ENCODE assay signal across 1 cellular context in the genomic region with DNA sequence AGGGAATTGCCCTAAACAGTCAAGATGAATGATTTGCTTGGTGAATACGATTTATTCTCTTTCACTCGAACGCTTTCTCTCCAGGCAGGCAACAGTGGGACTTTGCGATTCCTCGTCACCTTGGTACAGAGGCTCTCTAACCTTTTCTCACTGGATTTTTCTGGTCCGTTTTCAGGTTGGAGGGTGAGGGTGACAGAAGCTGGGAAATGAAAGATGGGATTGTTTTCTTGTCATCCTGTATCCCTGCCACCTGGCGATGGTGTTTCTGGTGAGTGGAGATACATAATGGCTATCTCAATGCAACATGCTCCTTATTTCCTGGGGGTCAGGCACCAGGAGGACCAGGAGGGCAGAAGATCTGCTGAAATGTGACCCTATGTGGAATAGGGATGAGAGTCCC.
TF ChIP-seq lines count a peak whose summit lies in the region.

No MANE protein-coding gene starts in this region.

TF ChIP-seq in HepG2, 621 proteins besides CTCF, POLR2A, EP300 and RAD21 (continued from another document):
- TF ChIP-seq, protein P1, sequence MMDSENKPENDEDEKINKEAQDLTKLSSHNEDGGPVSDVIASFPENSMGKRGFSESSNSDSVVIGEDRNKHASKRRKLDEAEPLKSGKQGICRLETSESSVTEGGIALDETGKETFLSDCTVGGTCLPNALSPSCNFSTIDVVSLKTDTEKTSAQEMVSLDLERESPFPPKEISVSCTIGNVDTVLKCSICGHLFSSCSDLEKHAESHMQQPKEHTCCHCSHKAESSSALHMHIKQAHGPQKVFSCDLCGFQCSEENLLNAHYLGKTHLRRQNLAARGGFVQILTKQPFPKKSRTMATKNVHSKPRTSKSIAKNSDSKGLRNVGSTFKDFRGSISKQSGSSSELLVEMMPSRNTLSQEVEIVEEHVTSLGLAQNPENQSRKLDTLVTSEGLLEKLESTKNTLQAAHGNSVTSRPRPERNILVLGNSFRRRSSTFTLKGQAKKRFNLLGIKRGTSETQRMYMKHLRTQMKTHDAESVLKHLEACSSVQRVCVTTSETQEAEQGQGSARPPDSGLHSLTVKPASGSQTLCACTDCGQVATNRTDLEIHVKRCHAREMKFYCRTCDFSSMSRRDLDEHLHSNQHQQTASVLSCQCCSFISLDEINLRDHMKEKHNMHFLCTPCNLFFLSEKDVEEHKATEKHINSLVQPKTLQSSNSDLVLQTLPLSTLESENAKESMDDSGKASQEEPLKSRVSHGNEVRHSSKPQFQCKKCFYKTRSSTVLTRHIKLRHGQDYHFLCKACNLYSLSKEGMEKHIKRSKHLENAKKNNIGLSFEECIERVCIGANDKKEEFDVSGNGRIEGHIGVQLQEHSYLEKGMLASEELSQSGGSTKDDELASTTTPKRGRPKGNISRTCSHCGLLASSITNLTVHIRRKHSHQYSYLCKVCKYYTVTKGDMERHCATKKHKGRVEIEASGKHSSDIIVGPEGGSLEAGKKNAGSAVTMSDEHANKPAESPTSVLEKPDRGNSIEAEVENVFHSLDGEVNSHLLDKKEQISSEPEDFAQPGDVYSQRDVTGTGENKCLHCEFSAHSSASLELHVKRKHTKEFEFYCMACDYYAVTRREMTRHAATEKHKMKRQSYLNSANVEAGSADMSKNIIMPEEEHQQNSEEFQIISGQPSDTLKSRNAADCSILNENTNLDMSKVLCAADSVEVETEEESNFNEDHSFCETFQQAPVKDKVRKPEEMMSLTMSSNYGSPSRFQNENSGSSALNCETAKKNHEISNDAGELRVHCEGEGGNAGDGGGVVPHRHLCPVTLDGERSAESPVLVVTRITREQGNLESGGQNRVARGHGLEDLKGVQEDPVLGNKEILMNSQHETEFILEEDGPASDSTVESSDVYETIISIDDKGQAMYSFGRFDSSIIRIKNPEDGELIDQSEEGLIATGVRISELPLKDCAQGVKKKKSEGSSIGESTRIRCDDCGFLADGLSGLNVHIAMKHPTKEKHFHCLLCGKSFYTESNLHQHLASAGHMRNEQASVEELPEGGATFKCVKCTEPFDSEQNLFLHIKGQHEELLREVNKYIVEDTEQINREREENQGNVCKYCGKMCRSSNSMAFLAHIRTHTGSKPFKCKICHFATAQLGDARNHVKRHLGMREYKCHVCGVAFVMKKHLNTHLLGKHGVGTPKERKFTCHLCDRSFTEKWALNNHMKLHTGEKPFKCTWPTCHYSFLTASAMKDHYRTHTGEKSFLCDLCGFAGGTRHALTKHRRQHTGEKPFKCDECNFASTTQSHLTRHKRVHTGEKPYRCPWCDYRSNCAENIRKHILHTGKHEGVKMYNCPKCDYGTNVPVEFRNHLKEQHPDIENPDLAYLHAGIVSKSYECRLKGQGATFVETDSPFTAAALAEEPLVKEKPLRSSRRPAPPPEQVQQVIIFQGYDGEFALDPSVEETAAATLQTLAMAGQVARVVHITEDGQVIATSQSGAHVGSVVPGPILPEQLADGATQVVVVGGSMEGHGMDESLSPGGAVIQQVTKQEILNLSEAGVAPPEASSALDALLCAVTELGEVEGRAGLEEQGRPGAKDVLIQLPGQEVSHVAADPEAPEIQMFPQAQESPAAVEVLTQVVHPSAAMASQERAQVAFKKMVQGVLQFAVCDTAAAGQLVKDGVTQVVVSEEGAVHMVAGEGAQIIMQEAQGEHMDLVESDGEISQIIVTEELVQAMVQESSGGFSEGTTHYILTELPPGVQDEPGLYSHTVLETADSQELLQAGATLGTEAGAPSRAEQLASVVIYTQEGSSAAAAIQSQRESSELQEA (CRISPR knock-in tag; IDR thresholded peaks at IDR 0.05; ENCODE audit: not compliant biosample characterization) = no peak
- no peak for TF ChIP-seq KLF6 (CRISPR knock-in tag; IDR thresholded peaks at IDR 0.05)
- TF ChIP-seq ZNF30 (CRISPR knock-in tag; IDR thresholded peaks at IDR 0.05) = no peak
- TF ChIP-seq ZZZ3 (CRISPR knock-in tag; IDR thresholded peaks at IDR 0.05; ENCODE audit: borderline replicate concordance) = no peak
